Comparison of ENCODE assay signal across 17 cellular contexts in genomic region chr10:32990811-32991210, GRCh38. TPM values are rescaled to one million over a fixed set of nuclear protein-coding genes. Genes with fewer than 3 reads are reported as not detected.
DNase-seq lines count a peak whose midpoint lies in the region; ATAC-seq and TF ChIP-seq lines count a peak whose summit lies in the region.
"Had no signal": no experiment of that assay in that cellular context is flagged by ENCODE, and none has a peak within 500 bp of the region (broad histone marks: within the 10 kb centered on the region; RNA-seq: fewer than 3 reads in every experiment).

No MANE protein-coding gene starts in this region.

- H2AK5ac ChIP-seq in trophoblast cell (ENCODE audit: low read length) = peak overlapping the region; percentile 26

- POLR2A ChIA-PET in HEK293 (lab: Yijun Ruan, JAX) = interaction anchor here (2.1 kb wide), 1 partner anchor 10 kb away, joined by 7 read pairs; no protein-coding TSS in a partner anchor
- POLR2A ChIA-PET in Panc1 (lab: Charles Lee) = no interaction called here

- H2BK5ac ChIP-seq in trophoblast cell (ENCODE audit: low read depth, low read length, poor library complexity) = peak overlapping the region; percentile 3

- H4K8ac ChIP-seq in trophoblast cell (ENCODE audit: low read depth, low read length) = no peak overlapping the region

- BruUV-seq in Panc1 (replicated peaks; lab: Mats Ljungman, UMichigan) = no TSS peak

- in situ Hi-C loops in Panc1 (cut with HindIII; ENCODE audit: low pct_unique_long_range_greater_than_20kb, low sequenced_read_pairs) = no loop called here

- peak overlapping the region; percentile 51 for H4K91ac ChIP-seq in trophoblast cell (ENCODE audit: low read depth, low read length)

- no peak overlapping the region for H3K9ac ChIP-seq in trophoblast cell (ENCODE audit: low read length)
- H3K9ac ChIP-seq: BLaER1 had no signal

- no peak overlapping the region for H2AFZ ChIP-seq in trophoblast cell (ENCODE audit: insufficient read depth, low read length, poor library complexity)
- H2AFZ ChIP-seq: GM23338 had no signal

- H3K27ac ChIP-seq in HEK293 (ENCODE audit: extremely low read depth, low read depth, low read length) = no peak overlapping the region
- peak overlapping the region; percentile 100 for H3K27ac ChIP-seq in Panc1 (ENCODE audit: low read length)
- H3K27ac ChIP-seq in trophoblast cell (ENCODE audit: low read depth, low read length) = no peak overlapping the region
- H3K27ac ChIP-seq: 22Rv1, BLaER1 had no signal

- peak overlapping the region; percentile 4 for H2BK12ac ChIP-seq in trophoblast cell (ENCODE audit: low read length)

- CTCF ChIA-PET in HEK293 (lab: Yijun Ruan, JAX) = interaction anchor here (1.0 to 1.1 kb wide), 2 partner anchors 10 to 178 kb away, joined by 3 read pairs; no protein-coding TSS in a partner anchor
- CTCF ChIA-PET in Panc1 (lab: Charles Lee) = no interaction called here

- no peak overlapping the region for H3K4me3 ChIP-seq in HEK293 (ENCODE audit: low read depth, low read length)
- no peak overlapping the region for H3K4me3 ChIP-seq in Panc1 (ENCODE audit: low read depth in 2 of 2, low read length in 2 of 2)
- no peak overlapping the region for H3K4me3 ChIP-seq in trophoblast cell (ENCODE audit: low read depth, low read length)
- H3K4me3 ChIP-seq: BLaER1, GM23338 had no signal

- no peak for TF ChIP-seq CTCF in HEK293 (tag by site-specific recombination; IDR thresholded peaks at IDR 0.05)
- no peak for TF ChIP-seq CTCF in Panc1 (IDR thresholded peaks at IDR 0.05)

- no peaks in the 10 kb centered on the region for H3K27me3 ChIP-seq in Panc1 (ENCODE audit: control insufficient read depth, insufficient read depth, low read length)
- H3K27me3 ChIP-seq in trophoblast cell (ENCODE audit: insufficient read depth, low read length) = no peaks in the 10 kb centered on the region
- H3K27me3 ChIP-seq: BLaER1 had no signal

- H3K4ac ChIP-seq in trophoblast cell (ENCODE audit: low read depth, low read length) = no peak overlapping the region

- no peak for ATAC-seq in Panc1
- ATAC-seq: GM23338 had no signal

- H3K14ac ChIP-seq in trophoblast cell (ENCODE audit: low read length) = no peak overlapping the region

- peaks cover 25% of the 10 kb centered on the region for H3K79me1 ChIP-seq in trophoblast cell (ENCODE audit: low read length)

- DNase-seq in DMS 273 (lab: John Stamatoyannopoulos, UW; ENCODE audit: unreplicated experiment) = peak; percentile 2
- no peak for DNase-seq in DMS 273 treated with DMSO at 0.1 percent for 48 hours (lab: John Stamatoyannopoulos, UW)
- DNase-seq in Panc1 (ENCODE audit: low read depth, low spot score) = no peak
- DNase-seq in trophoblast cell = peak; percentile 88 to 94
- no peak for DNase-seq in activated gamma-delta T cell treated with Interleukin-2 at 50 U/mL for 16 hours
- no peak for DNase-seq in NCI-H2029 treated with DMSO at 0.1 percent for 48 hours (lab: John Stamatoyannopoulos, UW)
- no peak for DNase-seq in NCI-H2171 treated with DMSO at 0.1 percent for 48 hours (lab: John Stamatoyannopoulos, UW)
- DNase-seq: AML-193; Caco-2; CD8-positive, alpha-beta memory T cell; DMS79 treated with DMSO at 0.1 percent for 48 hours; EL; H7 had no signal

- H3K36me3 ChIP-seq in HEK293 (ENCODE audit: control insufficient read depth in 2 of 2, insufficient read depth in 1 of 2, low read length in 2 of 2) (no peaks in the 10 kb centered on the region), Panc1 (ENCODE audit: control insufficient read depth, insufficient read depth, low read length) (no peaks in the 10 kb centered on the region), trophoblast cell (ENCODE audit: control insufficient read depth in 1 of 2, insufficient read depth in 2 of 2, low read length in 2 of 2) (no peaks in the 10 kb centered on the region)
- H3K36me3 ChIP-seq: BLaER1 had no signal

- H3K9me3 ChIP-seq in HEK293 (ENCODE audit: control insufficient read depth, insufficient read depth, low read depth, low read length) (no peaks in the 10 kb centered on the region), Panc1 (ENCODE audit: control insufficient read depth, insufficient read depth, low read depth, low read length) (no peaks in the 10 kb centered on the region; the same call in 1 of the 2 replicates), trophoblast cell (ENCODE audit: insufficient read depth, low read depth, low read length) (peaks cover 2% of the 10 kb centered on the region)
- H3K9me3 ChIP-seq: Caco-2 had no signal

- H3K4me1 ChIP-seq in HEK293 (ENCODE audit: control insufficient read depth, insufficient read depth, low read length) (no peaks in the 10 kb centered on the region), Panc1 (ENCODE audit: control insufficient read depth, insufficient read depth, low read length) (peaks cover 9% of the 10 kb centered on the region), trophoblast cell (ENCODE audit: control insufficient read depth in 1 of 2, insufficient read depth in 2 of 2, low read length in 2 of 2) (peaks cover 2 to 9% of the 10 kb centered on the region in 2 experiments)
- H3K4me1 ChIP-seq: BLaER1, Caco-2 had no signal

- no peak overlapping the region for H3K18ac ChIP-seq in trophoblast cell (ENCODE audit: low read length)

- no peaks in the 10 kb centered on the region for H3K79me2 ChIP-seq in trophoblast cell (ENCODE audit: control insufficient read depth, insufficient read depth, low read length, poor library complexity)

- no peak overlapping the region for H3K23ac ChIP-seq in trophoblast cell (ENCODE audit: low read length)

- no peak overlapping the region for H4K12ac ChIP-seq in trophoblast cell (ENCODE audit: low read depth, low read length)

- peak overlapping the region; percentile 46 for H2BK120ac ChIP-seq in trophoblast cell (ENCODE audit: insufficient read depth, low read length, poor library complexity)

- no peak overlapping the region for H3K4me2 ChIP-seq in trophoblast cell (ENCODE audit: low read length)
- H3K4me2 ChIP-seq: BLaER1, GM23338 had no signal

- intact Hi-C loops in Panc1 (cut with micrococcal nuclease; ENCODE audit: unreplicated experiment) = no loop called here

TF ChIP-seq in HEK293, 187 proteins besides CTCF, POLR2A, EP300 and RAD21:
- TF ChIP-seq ZNF140 (tag by site-specific recombination; IDR thresholded peaks at IDR 0.05) (peak; percentile 80; the same call in 1 of the 2 replicates), MEIS1 (CRISPR knock-in tag; IDR thresholded peaks at IDR 0.05; ENCODE audit: borderline replicate concordance) (no peak)
TF ChIP-seq in HEK293: peak in this region for 1.

RNA-seq across cellular contexts. Expression of gene ITGB1, which starts 32.8 kb away (rescaled TPM):
- total RNA-seq in Panc1 (2021; ENCODE audit: unreplicated experiment) = 803 TPM
- polyA plus RNA-seq in Panc1 (2012; ENCODE audit: insufficient read length) = 484 TPM
- 787 and 808 TPM in 2 replicates for polyA plus RNA-seq in trophoblast cell (2013)

Comparison
In these comparisons a context has a peak if more than half of its experiments do, and no peak if none do; other contexts are left out.
1. DNase-seq: peak in DMS 273 (single experiment) and trophoblast cell (2 of 2); none in DMS 273 treated with DMSO at 0.1 percent for 48 hours (single experiment), Panc1 (single experiment), activated gamma-delta T cell treated with Interleukin-2 at 50 U/mL for 16 hours (single experiment), NCI-H2029 treated with DMSO at 0.1 percent for 48 hours (single experiment) and NCI-H2171 treated with DMSO at 0.1 percent for 48 hours (single experiment).